Comparison of ENCODE assay signal across 31 cellular contexts in genomic region chr4:122785099-122785498, GRCh38. TPM values are rescaled to one million over a fixed set of nuclear protein-coding genes. Genes with fewer than 3 reads are reported as not detected.
DNase-seq lines count a peak whose midpoint lies in the region; ATAC-seq, FAIRE-seq and TF ChIP-seq lines count a peak whose summit lies in the region.
"Had no signal": no experiment of that assay in that cellular context is flagged by ENCODE, and none has a peak within 500 bp of the region (broad histone marks: within the 10 kb centered on the region; RNA-seq: fewer than 3 reads in every experiment).

No MANE protein-coding gene starts in this region.

- H3K36me3 ChIP-seq in GM23338 (ENCODE audit: insufficient read depth) (no peaks in the 10 kb centered on the region), RWPE2 (ENCODE audit: low read depth) (no peaks in the 10 kb centered on the region), keratinocyte (ENCODE audit: control insufficient read depth in 2 of 2, extremely low read depth in 1 of 2, insufficient read depth in 2 of 2, low read length in 2 of 2) (no peaks in the 10 kb centered on the region), ovary (no peaks in the 10 kb centered on the region)
- H3K36me3 ChIP-seq: HAP-1, sigmoid colon, tibial nerve had no signal

- no peak for FAIRE-seq in keratinocyte (lab: Jason Lieb, UNC)

- H3K4me3 Mint-ChIP-seq in activated T-cell treated with anti-CD3 and anti-CD28 coated beads, Interleukin-2, amount 50 U/mL, for 72 hours: peak overlapping the region; percentile 27 to 73
- no peak overlapping the region for H3K4me3 Mint-ChIP-seq in GM23338
- H3K4me3 Mint-ChIP-seq: B cell; brain; CD8-positive, alpha-beta T cell; dendritic cell treated with granulocyte-macrophage colony-stimulating factor and Interleukin-4, amounts not matched to agents 40 ng/mL and 50 ng/mL, for 4 days; mesothelial cell of epicardium had no signal

- dilution Hi-C loops in keratinocyte (cut with MboI; ENCODE audit: extremely low pct_ligation_motif_present, low sequenced_read_pairs): no loop called here

- H3K9ac ChIP-seq in keratinocyte (ENCODE audit: control insufficient read depth, extremely low read depth, insufficient read depth, low read length): no peak overlapping the region

- TF ChIP-seq EP300 in ovary (IDR thresholded peaks at IDR 0.05): no peak

- H3K36me3 Mint-ChIP-seq in activated T-cell treated with anti-CD3 and anti-CD28 coated beads, Interleukin-2, amount 50 U/mL, for 72 hours (ENCODE audit: insufficient read depth in 2 of 2): peaks cover 2 to 4% of the 10 kb centered on the region in 2 donors
- H3K36me3 Mint-ChIP-seq in GM23338 (ENCODE audit: low read depth): peaks cover 8% of the 10 kb centered on the region; the same call in 2 of the 3 replicates
- H3K36me3 Mint-ChIP-seq: CD8-positive, alpha-beta T cell; IgD-negative memory B cell; mesothelial cell of epicardium had no signal

- intact Hi-C loops in ovary (cut with DNase I): no loop called here

- H3K9me3 ChIP-seq in RWPE2 (ENCODE audit: severe bottlenecking) (no peaks in the 10 kb centered on the region), keratinocyte (ENCODE audit: control insufficient read depth, low read depth, low read length) (peaks cover 3% of the 10 kb centered on the region), ovary (no peaks in the 10 kb centered on the region)
- H3K9me3 ChIP-seq: HAP-1, sigmoid colon, SK-N-SH, tibial nerve had no signal

- no peaks in the 10 kb centered on the region for H3K9me1 ChIP-seq in keratinocyte (ENCODE audit: control insufficient read depth, extremely low read depth, insufficient read depth, low read length)

- H3K79me2 ChIP-seq in GM23338 (replicated peaks; ENCODE audit: insufficient read depth) (no peaks in the 10 kb centered on the region), keratinocyte (ENCODE audit: control insufficient read depth, insufficient read depth, low read length) (no peaks in the 10 kb centered on the region)

- H4K20me1 ChIP-seq in GM23338 (replicated peaks; ENCODE audit: insufficient read depth): no peaks in the 10 kb centered on the region
- no peaks in the 10 kb centered on the region for H4K20me1 ChIP-seq in keratinocyte (ENCODE audit: control insufficient read depth, extremely low read depth, insufficient read depth, low read length)

- no peak for DNase-seq in activated T-cell treated with anti-CD3 and anti-CD28 coated beads, Interleukin-2, amount 50 U/mL, for 72 hours
- DNase-seq in activated T-cell treated with anti-CD3 and anti-CD28 coated beads, Interleukin-2, amount 50 U/mL, for 1 hour: no peak
- DNase-seq in GM23338 (ENCODE audit: low spot score): no peak
- DNase-seq in RWPE2 (ENCODE audit: low spot score): no peak
- DNase-seq in keratinocyte (ENCODE audit: low read depth, low spot score): no peak
- no peak for DNase-seq in C1 segment of cervical spinal cord (lab: John Stamatoyannopoulos, UW)
- no peak for DNase-seq in ovary
- DNase-seq: ACHN; activated CD4-positive, alpha-beta T cell treated with anti-CD3 and anti-CD28 coated beads for 1 hour; activated gamma-delta T cell treated with Interleukin-2 at 50 U/mL for 16 hours; CD8-positive, alpha-beta T cell; islet precursor cell; left ventricle myocardium superior; NCI-H1092; NCI-H187; NCI-H510A treated with DMSO at 0.1 percent for 48 hours; OCI-M1; sigmoid colon; SK-N-SH; stimulated activated CD4-positive, alpha-beta T cell treated with anti-CD3 and anti-CD28 coated beads, Interleukin-12 subunit alpha, Interleukin-12 subunit beta, amount 100 ng/mL, for 4 hours; stimulated activated CD4-positive, alpha-beta T cell treated with anti-CD3 and anti-CD28 coated beads, Interleukin-2, amount 100 ng/mL, for 48 hours had no signal

- H2AFZ ChIP-seq in GM23338 (no peak overlapping the region), keratinocyte (ENCODE audit: control insufficient read depth, low read length) (no peak overlapping the region)

- WGBS in ovary, 3 donors: 96 to 98% (median 98%) methylated on average over 2 of the region's 2 CpGs

- ATAC-seq in activated T-cell treated with anti-CD3 and anti-CD28 coated beads, Interleukin-2, amount 50 U/mL, for 72 hours (replicated peaks in 1 of 2): no peak
- no peak for ATAC-seq in GM23338
- ATAC-seq in RWPE2 (ENCODE audit: low read depth): no peak
- no peak for ATAC-seq in HG02938 (IDR thresholded peaks at IDR 0.05; ENCODE audit: unreplicated experiment)
- ATAC-seq: CD8-positive, alpha-beta T cell; esophagus mucosa; left ventricle myocardium superior; Right ventricle myocardium inferior had no signal

- H3K4me3 ChIP-seq in GM23338 (no peak overlapping the region), RWPE2 (ENCODE audit: severe bottlenecking) (no peak overlapping the region), keratinocyte (ENCODE audit: control insufficient read depth in 2 of 3, extremely low read depth in 1 of 3, insufficient read depth in 2 of 3, low read depth in 1 of 3, low read length in 3 of 3) (no peak overlapping the region), ovary (no peak overlapping the region)
- H3K4me3 ChIP-seq: HAP-1, sigmoid colon, tibial nerve had no signal

- no peak for TF ChIP-seq POLR2A in ovary (IDR thresholded peaks at IDR 0.05)

- H3K27me3 Mint-ChIP-seq in activated T-cell treated with anti-CD3 and anti-CD28 coated beads, Interleukin-2, amount 50 U/mL, for 72 hours (ENCODE audit: low read depth): peaks cover 36% of the 10 kb centered on the region
- H3K27me3 Mint-ChIP-seq in GM23338 (ENCODE audit: insufficient read depth, low read depth, poor library complexity): peaks cover 19% of the 10 kb centered on the region
- H3K27me3 Mint-ChIP-seq: dendritic cell treated with granulocyte-macrophage colony-stimulating factor and Interleukin-4, amounts not matched to agents 40 ng/mL and 50 ng/mL, for 4 days had no signal

- H3K4me1 Mint-ChIP-seq in activated T-cell treated with anti-CD3 and anti-CD28 coated beads, Interleukin-2, amount 50 U/mL, for 72 hours (ENCODE audit: low read depth): peaks cover 24% of the 10 kb centered on the region
- peaks cover 85% of the 10 kb centered on the region for H3K4me1 Mint-ChIP-seq in GM23338
- H3K4me1 Mint-ChIP-seq: B cell had no signal

- H3F3A ChIP-seq in GM23338 (replicated peaks; ENCODE audit: low read depth): peaks cover 8% of the 10 kb centered on the region; the same call in 1 of the 2 replicates

- TF ChIP-seq CTCF in GM23338 (conservative IDR thresholded peaks at IDR 0.05; ENCODE audit: low read depth in 2 of 2): no peak
- no peak for TF ChIP-seq CTCF in RWPE2 (IDR thresholded peaks at IDR 0.05; ENCODE audit: poor library complexity, severe bottlenecking)
- TF ChIP-seq CTCF in keratinocyte (optimal IDR thresholded peaks at IDR 0.05 in 1 of 3, IDR thresholded peaks at IDR 0.05 in 1 of 3, conservative IDR thresholded peaks at IDR 0.05 in 1 of 3; ENCODE audit: extremely low read depth in 1 of 3, insufficient read depth in 2 of 3, low read length in 3 of 3): no peak
- TF ChIP-seq CTCF in ovary (IDR thresholded peaks at IDR 0.05): no peak

- peak overlapping the region; percentile 59 for H3K27ac Mint-ChIP-seq in activated T-cell treated with anti-CD3 and anti-CD28 coated beads, Interleukin-2, amount 50 U/mL, for 72 hours
- peak overlapping the region; percentile 97 for H3K27ac Mint-ChIP-seq in GM23338
- H3K27ac Mint-ChIP-seq: B cell; brain; CD8-positive, alpha-beta T cell; dendritic cell treated with granulocyte-macrophage colony-stimulating factor and Interleukin-4, amounts not matched to agents 40 ng/mL and 50 ng/mL, for 4 days; IgD-negative memory B cell; mesothelial cell of epicardium had no signal

- H3K9me3 Mint-ChIP-seq in activated T-cell treated with anti-CD3 and anti-CD28 coated beads, Interleukin-2, amount 50 U/mL, for 72 hours: peaks cover 0 to 10% of the 10 kb centered on the region in 2 donors
- H3K9me3 Mint-ChIP-seq in GM23338: peaks cover 8% of the 10 kb centered on the region; the same call in 1 of the 3 replicates
- H3K9me3 Mint-ChIP-seq: CD8-positive, alpha-beta T cell; dendritic cell treated with granulocyte-macrophage colony-stimulating factor and Interleukin-4, amounts not matched to agents 40 ng/mL and 50 ng/mL, for 4 days had no signal

- peak overlapping the region; percentile 99 for H3K27ac ChIP-seq in GM23338 (ENCODE audit: low read depth)
- peak overlapping the region; percentile 96 for H3K27ac ChIP-seq in RWPE2 (ENCODE audit: poor library complexity, severe bottlenecking)
- H3K27ac ChIP-seq in keratinocyte (ENCODE audit: control insufficient read depth, insufficient read depth, low read length): peak overlapping the region; percentile 73
- H3K27ac ChIP-seq in ovary: no peak overlapping the region

- H3K9me2 ChIP-seq in GM23338 (ENCODE audit: insufficient read depth): no peaks in the 10 kb centered on the region
- H3K9me2 ChIP-seq: SK-N-SH had no signal

- H3K27me3 ChIP-seq in GM23338 (ENCODE audit: insufficient read depth) (no peaks in the 10 kb centered on the region), RWPE2 (ENCODE audit: insufficient read depth, poor library complexity, severe bottlenecking) (no peaks in the 10 kb centered on the region), keratinocyte (ENCODE audit: control insufficient read depth, extremely low read depth, insufficient read depth, low read length) (no peaks in the 10 kb centered on the region), ovary (no peaks in the 10 kb centered on the region)
- H3K27me3 ChIP-seq: sigmoid colon, tibial nerve had no signal

- H3K4me1 ChIP-seq in GM23338 (ENCODE audit: insufficient read depth) (peaks cover 46% of the 10 kb centered on the region), RWPE2 (ENCODE audit: insufficient read depth, poor library complexity, severe bottlenecking) (peaks cover 37% of the 10 kb centered on the region), keratinocyte (ENCODE audit: control insufficient read depth, extremely low read depth, insufficient read depth, low read length) (peaks cover 35% of the 10 kb centered on the region), ovary (ENCODE audit: insufficient read depth) (peaks cover 5% of the 10 kb centered on the region)

- H3K4me2 ChIP-seq in GM23338 (no peak overlapping the region), keratinocyte (ENCODE audit: control insufficient read depth, extremely low read depth, insufficient read depth, low read depth, low read length) (no peak overlapping the region)
- H3K4me2 ChIP-seq: SK-N-SH had no signal

RNA-seq across cellular contexts. Expression of gene FGF2, which starts 41.5 kb away (rescaled TPM):
- total RNA-seq in activated T-cell treated with anti-CD3 and anti-CD28 coated beads, Interleukin-2, amount 50 U/mL, for 72 hours: 1 to 10 TPM; 2.7 to 4.8 TPM
- total RNA-seq in GM23338 (2014; rRNA removed; shearing (Covaris generic)): 84.4 and 96.0 TPM in 2 replicates
- polyA plus RNA-seq in GM23338 (2016; fragmentation: Nextera tagmentation; extraction: Ambion mirVana): 28.3 and 28.8 TPM in 2 replicates
- polyA plus RNA-seq in keratinocyte: 0.90 to 1.7 TPM (median 1.1 TPM) in 3 replicates
- 1.5 TPM for polyA plus RNA-seq in keratinocyte (2011; ENCODE audit: low read depth)
- polyA plus RNA-seq in keratinocyte (2011; cell fraction: cytosol; rRNA removed): 1.5 and 1.6 TPM in 2 replicates
- polyA plus RNA-seq in keratinocyte (2011; cell fraction: nucleus; rRNA removed): 1.4 TPM in 2 replicates
- 0.81 and 1.2 TPM in 2 replicates for polyA plus RNA-seq in keratinocyte (2012; ENCODE audit: low replicate concordance)
- polyA minus RNA-seq in keratinocyte: 0.46 to 0.74 TPM (median 0.63 TPM) in 3 replicates
- polyA minus RNA-seq in keratinocyte (2011; cell fraction: cytosol; rRNA and poly(A)+ RNA removed): 0.77 TPM
- 0.74 and 1.2 TPM in 2 replicates for polyA minus RNA-seq in keratinocyte (2011; cell fraction: nucleus; rRNA and poly(A)+ RNA removed)
- 10 to 100 TPM; 11.7 to 36.0 (median 31.7) TPM for total RNA-seq in ovary
- 1 to 10 TPM; 7.4 to 9.4 TPM for polyA plus RNA-seq in ovary
- total RNA-seq: B cell; CD8-positive, alpha-beta T cell had no signal
- polyA plus RNA-seq: IgD-negative memory B cell had no signal

RNA-seq across cellular contexts. Expression of gene BBS12, which starts 52.6 kb away (rescaled TPM):
- 1 to 10 TPM; 3.0 to 4.4 TPM for total RNA-seq in activated T-cell treated with anti-CD3 and anti-CD28 coated beads, Interleukin-2, amount 50 U/mL, for 72 hours
- total RNA-seq in GM23338 (2014; rRNA removed; shearing (Covaris generic)): 2.6 TPM in 2 replicates
- polyA plus RNA-seq in GM23338 (2016; fragmentation: Nextera tagmentation; extraction: Ambion mirVana) (1.4 and 2.3 TPM in 2 replicates), keratinocyte (2.3 to 2.5 TPM (median 2.4 TPM) in 3 replicates), ovary (1 to 10 TPM; 2.6 to 4.2 TPM)
- polyA plus RNA-seq in keratinocyte (2011; ENCODE audit: low read depth): 1.7 TPM
- 1.4 and 2.9 TPM in 2 replicates for polyA plus RNA-seq in keratinocyte (2011; cell fraction: cytosol; rRNA removed)
- polyA plus RNA-seq in keratinocyte (2011; cell fraction: nucleus; rRNA removed): 2.9 and 3.1 TPM in 2 replicates
- 2.6 and 2.9 TPM in 2 replicates for polyA plus RNA-seq in keratinocyte (2012; ENCODE audit: low replicate concordance)
- polyA minus RNA-seq in keratinocyte: 0.79 to 2.7 TPM (median 2.7 TPM) in 3 replicates
- polyA minus RNA-seq in keratinocyte (2011; cell fraction: cytosol; rRNA and poly(A)+ RNA removed): 1.7 TPM
- polyA minus RNA-seq in keratinocyte (2011; cell fraction: nucleus; rRNA and poly(A)+ RNA removed): 2.2 and 4.8 TPM in 2 replicates
- 1 to 10 TPM; 3.1 to 6.8 (median 3.8) TPM for total RNA-seq in ovary

Comparison
In these comparisons a context has a peak if more than half of its experiments do, and no peak if none do; other contexts are left out.
1. H3K27ac ChIP-seq: peak in GM23338 (single experiment), RWPE2 (single experiment) and keratinocyte (single experiment); none in ovary (0 of 2).